ENCODE assay signal across 8 cellular contexts in the genomic region with DNA sequence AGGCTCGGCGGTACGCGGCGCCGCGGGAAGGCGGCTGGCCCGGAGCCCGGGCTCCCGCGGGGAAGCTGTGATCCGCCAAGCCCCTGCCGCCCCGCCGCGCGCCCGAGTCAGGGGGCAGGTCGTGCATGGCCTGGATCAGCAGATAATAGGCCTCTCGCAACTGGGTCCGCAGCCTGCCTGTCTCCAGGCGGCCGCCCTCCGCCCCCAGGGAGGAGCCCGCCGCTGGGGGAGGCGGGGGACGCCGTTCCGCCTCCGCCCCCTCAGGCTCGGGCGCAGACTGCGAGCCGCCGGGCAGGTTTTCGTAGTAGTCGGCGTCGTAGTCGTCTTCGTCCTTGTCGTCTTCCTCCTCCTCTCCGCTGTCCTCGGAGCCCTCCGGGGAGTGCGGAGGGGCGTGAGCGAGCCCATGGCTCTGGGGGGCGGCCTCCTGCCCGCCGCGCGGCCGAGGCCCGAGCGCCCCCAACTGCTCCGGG. TPM values are rescaled to one million over a fixed set of nuclear protein-coding genes. Genes with fewer than 3 reads are reported as not detected.
DNase-seq lines count a peak whose midpoint lies in the region; ATAC-seq lines count a peak whose summit lies in the region.

TSS of gene SYDE2 (minus strand) at position 147 of the 470 bp plus-strand sequence. CDS start at position 127, 20 bp downstream.

- H3K36me3 Mint-ChIP-seq in activated T-cell treated with anti-CD3 and anti-CD28 coated beads, Interleukin-2, amount 50 U/mL, for 4 hours (ENCODE audit: insufficient read depth), result peaks cover 2% of the 10 kb centered on the region
- no peaks in the 10 kb centered on the region for H3K36me3 Mint-ChIP-seq in natural killer cell treated with Interleukin-12 subunit alpha and Interleukin-12 subunit beta and Interleukin-15 and Interleukin-18, amount 100 ng/mL, for 72 hours

- H3K27ac Mint-ChIP-seq in natural killer cell treated with Interleukin-12 subunit alpha and Interleukin-12 subunit beta and Interleukin-15 and Interleukin-18, amount 100 ng/mL, for 72 hours, result peak within 1 kb of the TSS in 1 of 2 donors; percentile 64

- H3K27me3 Mint-ChIP-seq in activated T-cell treated with anti-CD3 and anti-CD28 coated beads, Interleukin-2, amount 50 U/mL, for 4 hours (ENCODE audit: low read depth), result peaks cover 21% of the 10 kb centered on the region
- H3K27me3 Mint-ChIP-seq in natural killer cell treated with Interleukin-12 subunit alpha and Interleukin-12 subunit beta and Interleukin-15 and Interleukin-18, amount 100 ng/mL, for 72 hours, result peaks cover 24 to 38% of the 10 kb centered on the region in 2 donors

- no peaks in the 10 kb centered on the region for H3K27me3 ChIP-seq in NT2/D1 (ENCODE audit: insufficient read depth, insufficient read length)

- peak within 1 kb of the TSS; percentile 93 for H3K4me3 Mint-ChIP-seq in activated T-cell treated with anti-CD3 and anti-CD28 coated beads, Interleukin-2, amount 50 U/mL, for 4 hours
- H3K4me3 Mint-ChIP-seq in natural killer cell treated with Interleukin-12 subunit alpha and Interleukin-12 subunit beta and Interleukin-15 and Interleukin-18, amount 100 ng/mL, for 72 hours, result peak within 1 kb of the TSS; percentile 83

- peak; percentile 72 for ATAC-seq in GM19397 (IDR thresholded peaks at IDR 0.05; ENCODE audit: unreplicated experiment)
- ATAC-seq in HG03521 (IDR thresholded peaks at IDR 0.05; ENCODE audit: unreplicated experiment), result peak; percentile 72
- peak; percentile 80 to 84 for ATAC-seq in activated T-cell treated with anti-CD3 and anti-CD28 coated beads, Interleukin-2, amount 50 U/mL, for 4 hours
- peak; percentile 87 to 88 for ATAC-seq in natural killer cell treated with Interleukin-12 subunit alpha and Interleukin-12 subunit beta and Interleukin-15 and Interleukin-18, amount 100 ng/mL, for 72 hours

- no peaks in the 10 kb centered on the region for H3K4me1 ChIP-seq in NT2/D1 (ENCODE audit: insufficient read depth, insufficient read length)

- no peaks in the 10 kb centered on the region for H3K9me3 ChIP-seq in NT2/D1 (ENCODE audit: insufficient read depth, low read length)

- DNase-seq in CD1c-positive myeloid dendritic cell (ENCODE audit: extremely low spot score) (peak; percentile 62), NT2/D1 (ENCODE audit: low read depth, low spot score) (peak; percentile 68), fibroblast of gingiva (ENCODE audit: low read depth) (peak; percentile 70)
- peak; percentile 68 for DNase-seq in activated T-cell treated with anti-CD3 and anti-CD28 coated beads, Interleukin-2, amount 50 U/mL, for 4 hours
- peak; percentile 62 for DNase-seq in natural killer cell treated with Interleukin-12 subunit alpha and Interleukin-12 subunit beta and Interleukin-15 and Interleukin-18, amount 100 ng/mL, for 72 hours (ENCODE audit: low spot score)
- peak; percentile 73 to 95 (median 88) for DNase-seq in stimulated activated naive CD4-positive, alpha-beta T cell (lab: John Stamatoyannopoulos, UW)

- peak within 1 kb of the TSS; percentile 93 for H3K9ac ChIP-seq in NT2/D1 (ENCODE audit: insufficient read length, low read depth)

- no peaks in the 10 kb centered on the region for H3K9me3 Mint-ChIP-seq in activated T-cell treated with anti-CD3 and anti-CD28 coated beads, Interleukin-2, amount 50 U/mL, for 4 hours
- no peaks in the 10 kb centered on the region for H3K9me3 Mint-ChIP-seq in natural killer cell treated with Interleukin-12 subunit alpha and Interleukin-12 subunit beta and Interleukin-15 and Interleukin-18, amount 100 ng/mL, for 72 hours

- H3K4me3 ChIP-seq in NT2/D1 (ENCODE audit: insufficient read length, low read depth), result peak within 1 kb of the TSS; percentile 95

- H3K4me1 Mint-ChIP-seq in activated T-cell treated with anti-CD3 and anti-CD28 coated beads, Interleukin-2, amount 50 U/mL, for 4 hours (ENCODE audit: low read depth), result peaks cover 33% of the 10 kb centered on the region
- peaks cover 0 to 6% of the 10 kb centered on the region in 2 donors for H3K4me1 Mint-ChIP-seq in natural killer cell treated with Interleukin-12 subunit alpha and Interleukin-12 subunit beta and Interleukin-15 and Interleukin-18, amount 100 ng/mL, for 72 hours (ENCODE audit: low read depth in 2 of 2)

- peaks cover 10% of the 10 kb centered on the region for H3K36me3 ChIP-seq in NT2/D1 (ENCODE audit: insufficient read depth, insufficient read length, low read length)

RNA-seq across cellular contexts. Expression of gene SYDE2, which starts in this region (rescaled TPM):
- total RNA-seq in activated T-cell treated with anti-CD3 and anti-CD28 coated beads, Interleukin-2, amount 50 U/mL, for 4 hours, result 1 to 10 TPM; 2.2 to 4.3 (median 3.6) TPM
- under 1 TPM in 1 of 2 donors, not detected in 1; 0.84 TPM for total RNA-seq in natural killer cell treated with Interleukin-12 subunit alpha and Interleukin-12 subunit beta and Interleukin-15 and Interleukin-18, amount 100 ng/mL, for 72 hours

Comparison
In these comparisons a context has a peak if more than half of its experiments do, and no peak if none do; other contexts are left out.
1. Peak in every context shown above with its lines: DNase-seq, ATAC-seq and H3K4me3 ChIP-seq.
2. Peak in DNase-seq and ATAC-seq in natural killer cell treated with Interleukin-12 subunit alpha and Interleukin-12 subunit beta and Interleukin-15 and Interleukin-18, amount 100 ng/mL, for 72 hours; RNA of the gene not detected or under 1 TPM.